8 cellular contexts compared by ENCODE assay signal in genomic region chr15:31556494-31557150, GRCh38.
"Had no signal": no experiment of that assay in that cellular context is flagged by ENCODE, and none has a peak within 500 bp of the region (broad histone marks: within the 10 kb centered on the region; RNA-seq: fewer than 3 reads in every experiment).

No MANE protein-coding gene starts in this region.

- ATAC-seq: HCT116, K562 had no signal

- H2AFZ ChIP-seq: GM23248 had no signal

- H3K9me3 ChIP-seq: HAP-1 had no signal

- DNase-seq: GM23248, GOT3, H7, HFFc6, IMR-90 had no signal

- H3K4me1 ChIP-seq: HAP-1 had no signal

- H3K27ac ChIP-seq: GM23248 had no signal

- H3K9ac ChIP-seq: GM23248 had no signal

- H3K36me3 ChIP-seq: HAP-1 had no signal

- H3K4me3 ChIP-seq: GM23248, HAP-1, K562 had no signal
